ENCODE assay signal across 26 cellular contexts in the genomic region with DNA sequence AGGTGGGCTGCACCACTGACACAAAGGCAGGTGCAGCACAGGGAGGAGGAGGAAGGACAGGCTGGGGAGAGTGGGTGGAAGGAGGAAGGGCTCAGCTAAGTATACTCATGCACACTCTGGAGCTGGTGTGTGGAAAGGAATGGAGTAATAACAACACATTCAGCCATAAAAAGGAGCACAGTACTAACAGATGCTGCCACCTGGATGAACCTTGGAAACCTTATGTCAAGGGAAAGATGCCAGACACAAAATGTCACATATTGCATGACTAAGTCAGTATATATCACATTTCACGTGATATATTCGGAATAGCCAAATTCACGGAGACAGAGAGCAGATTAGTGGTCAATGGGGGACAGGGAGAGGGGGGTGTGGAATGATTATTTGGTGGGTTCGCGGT.
"Had no signal": no experiment of that assay in that cellular context is flagged by ENCODE, and none has a peak within 500 bp of the region (broad histone marks: within the 10 kb centered on the region; RNA-seq: fewer than 3 reads in every experiment).

No MANE protein-coding gene starts in this region.

- H3K4me1 Mint-ChIP-seq: naive thymus-derived CD4-positive, alpha-beta T cell had no signal

- H3K4me3 Mint-ChIP-seq: effector memory CD8-positive, alpha-beta T cell; naive thymus-derived CD4-positive, alpha-beta T cell; nephron progenitor cell; stimulated activated memory B cell treated with anti-CD40 and anti-IgM and Interleukin-4, amounts not matched to agents 10 μg/mL and 1 μg/mL and 100 μg/mL, for 72 hours had no signal

- H3K36me3 ChIP-seq: esophagus squamous epithelium, left lung, prostate gland, right atrium auricular region, sigmoid colon, spleen, tibial artery, upper lobe of left lung had no signal

- H3K36me3 Mint-ChIP-seq: naive thymus-derived CD4-positive, alpha-beta T cell had no signal

- FAIRE-seq: endometrium, kidney, urothelium cell line had no signal

- H3K4me3 ChIP-seq: esophagus squamous epithelium, left lung, prostate gland, right atrium auricular region, sigmoid colon, spleen, testis, tibial artery, upper lobe of left lung had no signal

- H3K27me3 ChIP-seq: esophagus squamous epithelium, left lung, right atrium auricular region, sigmoid colon, spleen, testis, tibial artery, upper lobe of left lung had no signal

- H3K27ac ChIP-seq: esophagus squamous epithelium, left lung, prostate gland, right atrium auricular region, sigmoid colon, spleen, testis, tibial artery, upper lobe of left lung had no signal

- H3K4me1 ChIP-seq: esophagus squamous epithelium, left lung, prostate gland, right atrium auricular region, sigmoid colon, spleen, testis, upper lobe of left lung had no signal

- H3K27me3 Mint-ChIP-seq: stimulated activated memory B cell treated with anti-CD40 and anti-IgM and Interleukin-4, amounts not matched to agents 10 μg/mL and 1 μg/mL and 100 μg/mL, for 72 hours had no signal

- H3K9me3 ChIP-seq: esophagus squamous epithelium, prostate gland, right atrium auricular region, sigmoid colon, spleen, testis, tibial artery, upper lobe of left lung had no signal

- DNase-seq: cortex of kidney; effector memory CD8-positive, alpha-beta T cell; erythroblast; esophagus squamous epithelium; foreskin melanocyte; kidney; left lung; mammary epithelial cell; mesendoderm; midbrain; naive thymus-derived CD4-positive, alpha-beta T cell; nephron progenitor cell; nucleus accumbens; sigmoid colon; spleen; stimulated activated CD4-positive, alpha-beta T cell treated with anti-CD3 and anti-CD28 coated beads, Interleukin-4, amount 100 ng/mL, for 4 hours; stimulated activated naive CD8-positive, alpha-beta T cell treated with anti-CD3 and anti-CD28 coated beads, Interleukin-15, Interleukin-2, amounts not matched to agents 100 U/mL and 50 U/mL, for 24 hours; substantia nigra; testis; tibial artery; upper lobe of left lung had no signal

- H3K27ac Mint-ChIP-seq: effector memory CD8-positive, alpha-beta T cell; naive thymus-derived CD4-positive, alpha-beta T cell; nephron progenitor cell; stimulated activated memory B cell treated with anti-CD40 and anti-IgM and Interleukin-4, amounts not matched to agents 10 μg/mL and 1 μg/mL and 100 μg/mL, for 72 hours had no signal

- H3K9me3 Mint-ChIP-seq: nephron progenitor cell; stimulated activated memory B cell treated with anti-CD40 and anti-IgM and Interleukin-4, amounts not matched to agents 10 μg/mL and 1 μg/mL and 100 μg/mL, for 72 hours had no signal
